In the genomic region with DNA sequence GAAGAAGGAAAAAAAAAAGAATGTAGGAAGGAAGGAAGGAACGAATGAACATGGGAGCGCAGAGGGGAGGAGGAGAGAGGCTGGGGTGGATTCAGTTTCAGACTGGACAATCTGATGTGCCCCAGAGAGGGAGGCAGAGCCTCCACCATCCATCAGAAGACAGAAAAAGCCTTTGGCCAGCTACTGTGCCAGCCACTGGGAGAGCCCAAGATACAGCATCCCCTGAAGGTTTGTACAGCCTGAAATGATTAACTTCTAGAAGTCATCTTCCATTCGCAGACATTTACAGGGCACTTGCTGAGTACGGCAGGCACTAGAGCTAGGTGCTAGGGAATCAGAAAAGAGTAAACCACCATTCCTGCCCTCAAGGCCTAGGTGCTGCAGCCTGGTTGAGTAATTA, we compare ENCODE assay signal across 1 cellular context.
TF ChIP-seq lines count a peak whose summit lies in the region.

No MANE protein-coding gene starts in this region.

TF ChIP-seq in HepG2, 621 proteins besides CTCF, POLR2A, EP300 and RAD21:
- TF ChIP-seq ZFP36 (IDR thresholded peaks at IDR 0.05; ENCODE audit: borderline replicate concordance, low read depth, low read length, partially characterized antibody) (no peak), MED8 (CRISPR knock-in tag; IDR thresholded peaks at IDR 0.05; ENCODE audit: insufficient replicate concordance) (no peak), KDM6A (CRISPR knock-in tag; IDR thresholded peaks at IDR 0.05; ENCODE audit: low read depth) (no peak), ARID2 (CRISPR knock-in tag; IDR thresholded peaks at IDR 0.05; ENCODE audit: borderline replicate concordance) (no peak), HOXA5 (CRISPR knock-in tag; IDR thresholded peaks at IDR 0.05) (no peak), THAP11 (CRISPR knock-in tag; IDR thresholded peaks at IDR 0.05) (no peak), BRCA1 (CRISPR knock-in tag; IDR thresholded peaks at IDR 0.05) (no peak), ZNF20 (CRISPR knock-in tag; IDR thresholded peaks at IDR 0.05) (no peak), KAT8 (CRISPR knock-in tag; IDR thresholded peaks at IDR 0.05) (no peak), ELF1 (CRISPR knock-in tag; IDR thresholded peaks at IDR 0.05) (no peak), ZNF101 (CRISPR knock-in tag; IDR thresholded peaks at IDR 0.05; ENCODE audit: borderline replicate concordance, low read depth) (no peak), ZNF350 (CRISPR knock-in tag; IDR thresholded peaks at IDR 0.05; ENCODE audit: borderline replicate concordance, low read depth) (no peak)
- TF ChIP-seq, protein P1, sequence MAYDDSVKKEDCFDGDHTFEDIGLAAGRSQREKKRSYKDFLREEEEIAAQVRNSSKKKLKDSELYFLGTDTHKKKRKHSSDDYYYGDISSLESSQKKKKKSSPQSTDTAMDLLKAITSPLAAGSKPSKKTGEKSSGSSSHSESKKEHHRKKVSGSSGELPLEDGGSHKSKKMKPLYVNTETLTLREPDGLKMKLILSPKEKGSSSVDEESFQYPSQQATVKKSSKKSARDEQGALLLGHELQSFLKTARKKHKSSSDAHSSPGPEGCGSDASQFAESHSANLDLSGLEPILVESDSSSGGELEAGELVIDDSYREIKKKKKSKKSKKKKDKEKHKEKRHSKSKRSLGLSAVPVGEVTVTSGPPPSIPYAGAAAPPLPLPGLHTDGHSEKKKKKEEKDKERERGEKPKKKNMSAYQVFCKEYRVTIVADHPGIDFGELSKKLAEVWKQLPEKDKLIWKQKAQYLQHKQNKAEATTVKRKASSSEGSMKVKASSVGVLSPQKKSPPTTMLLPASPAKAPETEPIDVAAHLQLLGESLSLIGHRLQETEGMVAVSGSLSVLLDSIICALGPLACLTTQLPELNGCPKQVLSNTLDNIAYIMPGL (CRISPR knock-in tag; IDR thresholded peaks at IDR 0.05; ENCODE audit: borderline replicate concordance in 1 of 2, low read depth in 1 of 2): no peak
- TF ChIP-seq, protein P2, sequence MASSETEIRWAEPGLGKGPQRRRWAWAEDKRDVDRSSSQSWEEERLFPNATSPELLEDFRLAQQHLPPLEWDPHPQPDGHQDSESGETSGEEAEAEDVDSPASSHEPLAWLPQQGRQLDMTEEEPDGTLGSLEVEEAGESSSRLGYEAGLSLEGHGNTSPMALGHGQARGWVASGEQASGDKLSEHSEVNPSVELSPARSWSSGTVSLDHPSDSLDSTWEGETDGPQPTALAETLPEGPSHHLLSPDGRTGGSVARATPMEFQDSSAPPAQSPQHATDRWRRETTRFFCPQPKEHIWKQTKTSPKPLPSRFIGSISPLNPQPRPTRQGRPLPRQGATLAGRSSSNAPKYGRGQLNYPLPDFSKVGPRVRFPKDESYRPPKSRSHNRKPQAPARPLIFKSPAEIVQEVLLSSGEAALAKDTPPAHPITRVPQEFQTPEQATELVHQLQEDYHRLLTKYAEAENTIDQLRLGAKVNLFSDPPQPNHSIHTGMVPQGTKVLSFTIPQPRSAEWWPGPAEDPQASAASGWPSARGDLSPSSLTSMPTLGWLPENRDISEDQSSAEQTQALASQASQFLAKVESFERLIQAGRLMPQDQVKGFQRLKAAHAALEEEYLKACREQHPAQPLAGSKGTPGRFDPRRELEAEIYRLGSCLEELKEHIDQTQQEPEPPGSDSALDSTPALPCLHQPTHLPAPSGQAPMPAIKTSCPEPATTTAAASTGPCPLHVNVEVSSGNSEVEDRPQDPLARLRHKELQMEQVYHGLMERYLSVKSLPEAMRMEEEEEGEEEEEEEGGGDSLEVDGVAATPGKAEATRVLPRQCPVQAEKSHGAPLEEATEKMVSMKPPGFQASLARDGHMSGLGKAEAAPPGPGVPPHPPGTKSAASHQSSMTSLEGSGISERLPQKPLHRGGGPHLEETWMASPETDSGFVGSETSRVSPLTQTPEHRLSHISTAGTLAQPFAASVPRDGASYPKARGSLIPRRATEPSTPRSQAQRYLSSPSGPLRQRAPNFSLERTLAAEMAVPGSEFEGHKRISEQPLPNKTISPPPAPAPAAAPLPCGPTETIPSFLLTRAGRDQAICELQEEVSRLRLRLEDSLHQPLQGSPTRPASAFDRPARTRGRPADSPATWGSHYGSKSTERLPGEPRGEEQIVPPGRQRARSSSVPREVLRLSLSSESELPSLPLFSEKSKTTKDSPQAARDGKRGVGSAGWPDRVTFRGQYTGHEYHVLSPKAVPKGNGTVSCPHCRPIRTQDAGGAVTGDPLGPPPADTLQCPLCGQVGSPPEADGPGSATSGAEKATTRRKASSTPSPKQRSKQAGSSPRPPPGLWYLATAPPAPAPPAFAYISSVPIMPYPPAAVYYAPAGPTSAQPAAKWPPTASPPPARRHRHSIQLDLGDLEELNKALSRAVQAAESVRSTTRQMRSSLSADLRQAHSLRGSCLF (CRISPR knock-in tag; IDR thresholded peaks at IDR 0.05; ENCODE audit: borderline replicate concordance): no peak
- TF ChIP-seq, protein P3, sequence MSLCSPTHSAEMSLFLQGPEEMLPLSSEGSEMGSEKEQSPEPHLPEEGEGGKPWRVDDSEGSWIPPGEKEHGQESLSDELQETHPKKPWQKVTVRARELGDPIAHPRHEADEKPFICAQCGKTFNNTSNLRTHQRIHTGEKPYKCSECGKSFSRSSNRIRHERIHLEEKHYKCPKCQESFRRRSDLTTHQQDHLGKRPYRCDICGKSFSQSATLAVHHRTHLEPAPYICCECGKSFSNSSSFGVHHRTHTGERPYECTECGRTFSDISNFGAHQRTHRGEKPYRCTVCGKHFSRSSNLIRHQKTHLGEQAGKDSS (CRISPR knock-in tag; IDR thresholded peaks at IDR 0.05; ENCODE audit: borderline replicate concordance, low read depth): no peak
- TF ChIP-seq, protein P4, sequence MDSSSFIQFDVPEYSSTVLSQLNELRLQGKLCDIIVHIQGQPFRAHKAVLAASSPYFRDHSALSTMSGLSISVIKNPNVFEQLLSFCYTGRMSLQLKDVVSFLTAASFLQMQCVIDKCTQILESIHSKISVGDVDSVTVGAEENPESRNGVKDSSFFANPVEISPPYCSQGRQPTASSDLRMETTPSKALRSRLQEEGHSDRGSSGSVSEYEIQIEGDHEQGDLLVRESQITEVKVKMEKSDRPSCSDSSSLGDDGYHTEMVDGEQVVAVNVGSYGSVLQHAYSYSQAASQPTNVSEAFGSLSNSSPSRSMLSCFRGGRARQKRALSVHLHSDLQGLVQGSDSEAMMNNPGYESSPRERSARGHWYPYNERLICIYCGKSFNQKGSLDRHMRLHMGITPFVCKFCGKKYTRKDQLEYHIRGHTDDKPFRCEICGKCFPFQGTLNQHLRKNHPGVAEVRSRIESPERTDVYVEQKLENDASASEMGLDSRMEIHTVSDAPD (CRISPR knock-in tag; IDR thresholded peaks at IDR 0.05): no peak
